ENCODE assay signal across 31 cellular contexts in genomic region chr22:37192741-37193140, GRCh38. TPM values are rescaled to one million over a fixed set of nuclear protein-coding genes. Genes with fewer than 3 reads are reported as not detected.
A peak's percentile ranks its signal among the peaks of the same experiment; 100 is the strongest.
DNase-seq lines count a peak whose midpoint lies in the region; ATAC-seq, FAIRE-seq and TF ChIP-seq lines count a peak whose summit lies in the region.
"Had no signal": no experiment of that assay in that cellular context is flagged by ENCODE, and none has a peak within 500 bp of the region (broad histone marks: within the 10 kb centered on the region; RNA-seq: fewer than 3 reads in every experiment).

No MANE protein-coding gene starts in this region.

- peak overlapping the region; percentile 56 for H2BK120ac ChIP-seq in trophoblast cell (ENCODE audit: insufficient read depth, low read length, poor library complexity)

- H3K9me2 ChIP-seq in PC-3 (replicated peaks; ENCODE audit: low read length): no peaks in the 10 kb centered on the region

- H3K4me2 ChIP-seq in trophoblast cell (ENCODE audit: low read length): no peak overlapping the region
- H3K4me2 ChIP-seq in PC-3 (ENCODE audit: low read length): no peak overlapping the region

- no peak overlapping the region for H4K8ac ChIP-seq in trophoblast cell (ENCODE audit: low read depth, low read length)

- no peak overlapping the region for H3K23ac ChIP-seq in trophoblast cell (ENCODE audit: low read length)

- no peak for ATAC-seq in activated naive CD8-positive, alpha-beta T cell treated with anti-CD3 and anti-CD28 coated beads, Interleukin-2, amount 50 U/mL, for 24 hours
- ATAC-seq in HG02884 (IDR thresholded peaks at IDR 0.05; ENCODE audit: unreplicated experiment) (no peak), PC-3 (no peak)
- ATAC-seq: lower lobe of right lung had no signal

- no peak for TF ChIP-seq CTCF in PC-3 (conservative IDR thresholded peaks at IDR 0.05; ENCODE audit: low read depth, low read length)

- H3K4me1 Mint-ChIP-seq in activated naive CD8-positive, alpha-beta T cell (ENCODE audit: low read depth): peaks cover 55% of the 10 kb centered on the region
- H3K4me1 Mint-ChIP-seq in activated naive CD8-positive, alpha-beta T cell treated with anti-CD3 and anti-CD28 coated beads, Interleukin-2, amount 50 U/mL, for 24 hours: peaks cover 56% of the 10 kb centered on the region

- CTCF ChIA-PET in PC-3 (lab: Charles Lee): no interaction called here

- H3K27ac Mint-ChIP-seq in activated naive CD8-positive, alpha-beta T cell: peak overlapping the region; percentile 84
- no peak overlapping the region for H3K27ac Mint-ChIP-seq in activated naive CD8-positive, alpha-beta T cell treated with anti-CD3 and anti-CD28 coated beads, Interleukin-2, amount 50 U/mL, for 24 hours

- no peaks in the 10 kb centered on the region for H3K9me3 Mint-ChIP-seq in activated naive CD8-positive, alpha-beta T cell (ENCODE audit: low read depth)
- peaks cover 7% of the 10 kb centered on the region for H3K9me3 Mint-ChIP-seq in activated naive CD8-positive, alpha-beta T cell treated with anti-CD3 and anti-CD28 coated beads, Interleukin-2, amount 50 U/mL, for 24 hours

- H2BK12ac ChIP-seq in trophoblast cell (ENCODE audit: low read length): peak overlapping the region; percentile 77

- H3K9me3 ChIP-seq in trophoblast cell (ENCODE audit: insufficient read depth, low read depth, low read length) (peaks cover 1% of the 10 kb centered on the region), PC-3 (ENCODE audit: low read length) (no peaks in the 10 kb centered on the region)
- H3K9me3 ChIP-seq: lower lobe of right lung, right atrium auricular region, SJCRH30, suprapubic skin had no signal

- H3K4me3 ChIP-seq in trophoblast cell (ENCODE audit: low read depth, low read length) (no peak overlapping the region), PC-3 (ENCODE audit: low read length) (no peak overlapping the region)
- H3K4me3 ChIP-seq: lower lobe of right lung, right atrium auricular region, SJCRH30, suprapubic skin had no signal

- H3K14ac ChIP-seq in trophoblast cell (ENCODE audit: low read length): no peak overlapping the region

- no CpG with 5 or more reads among the region's 1 CpG for WGBS in trophoblast cell (ENCODE audit: extremely low coverage, insufficient coverage, insufficient read length)

- DNase-seq in activated naive CD8-positive, alpha-beta T cell treated with anti-CD3 and anti-CD28 coated beads, Interleukin-2, amount 50 U/mL, for 24 hours: no peak
- DNase-seq in trophoblast cell: no peak
- no peak for DNase-seq in COLO668 (lab: John Stamatoyannopoulos, UW; ENCODE audit: unreplicated experiment)
- no peak for DNase-seq in PC-3
- DNase-seq in midbrain (lab: John Stamatoyannopoulos, UW): no peak
- DNase-seq: activated CD4-positive, alpha-beta T cell treated with anti-CD3 and anti-CD28 coated beads, Interleukin-2, amount 50 U/mL, for 48 hours; activated effector memory CD4-positive, alpha-beta T cell treated with anti-CD3 and anti-CD28 coated beads, Interleukin-2, amount 50 U/mL, for 16 hours; COR-L47; DMS53; effector CD8-positive, alpha-beta T cell; kidney glomerular epithelial cell; lower lobe of right lung; NCI-H1105 treated with DMSO at 0.1 percent for 48 hours; NCI-H2029 treated with DMSO at 0.1 percent for 48 hours; NCI-H226; SJCRH30; stimulated activated CD4-positive, alpha-beta T cell treated with anti-CD3 and anti-CD28 coated beads, Interleukin-2, amount 100 ng/mL, for 48 hours had no signal

- H3K79me2 ChIP-seq in trophoblast cell (ENCODE audit: control insufficient read depth, insufficient read depth, low read length, poor library complexity) (peaks cover 12% of the 10 kb centered on the region), PC-3 (ENCODE audit: low read length) (no peaks in the 10 kb centered on the region)

- H2AFZ ChIP-seq in trophoblast cell (ENCODE audit: insufficient read depth, low read length, poor library complexity): no peak overlapping the region
- no peak overlapping the region for H2AFZ ChIP-seq in PC-3 (ENCODE audit: low read length)

- no peak overlapping the region for H3K18ac ChIP-seq in trophoblast cell (ENCODE audit: low read length)

- peaks cover 37% of the 10 kb centered on the region for H3K79me1 ChIP-seq in trophoblast cell (ENCODE audit: low read length)

- no TSS peak for BruUV-seq in PC-3 (replicated peaks; lab: Mats Ljungman, UMichigan)

- H4K12ac ChIP-seq in trophoblast cell (ENCODE audit: low read depth, low read length): no peak overlapping the region

- H3K4me1 ChIP-seq in trophoblast cell (ENCODE audit: control insufficient read depth in 1 of 2, insufficient read depth in 2 of 2, low read length in 2 of 2): peaks cover 28 to 32% of the 10 kb centered on the region in 2 experiments
- H3K4me1 ChIP-seq in PC-3 (ENCODE audit: insufficient read depth, low read length): peaks cover 66% of the 10 kb centered on the region
- H3K4me1 ChIP-seq: SJCRH30 had no signal

- peak overlapping the region; percentile 8 for H4K91ac ChIP-seq in trophoblast cell (ENCODE audit: low read depth, low read length)

- peak; percentile 70 for FAIRE-seq in colon (lab: Jason Lieb, UNC)
- FAIRE-seq: urothelium cell line had no signal

- peaks cover 4% of the 10 kb centered on the region for H3F3A ChIP-seq in PC-3 (ENCODE audit: low read length, unreplicated experiment)

- no peaks in the 10 kb centered on the region for H3K36me3 ChIP-seq in trophoblast cell (ENCODE audit: control insufficient read depth in 1 of 2, insufficient read depth in 2 of 2, low read length in 2 of 2)
- H3K36me3 ChIP-seq in PC-3 (ENCODE audit: low read depth, low read length): no peaks in the 10 kb centered on the region
- H3K36me3 ChIP-seq: lower lobe of right lung, right atrium auricular region, SJCRH30, suprapubic skin had no signal

- peak overlapping the region; percentile 27 for H2BK5ac ChIP-seq in trophoblast cell (ENCODE audit: low read depth, low read length, poor library complexity)

- H3K9ac ChIP-seq in trophoblast cell (ENCODE audit: low read length) (no peak overlapping the region), PC-3 (ENCODE audit: low read length) (no peak overlapping the region)

- no peaks in the 10 kb centered on the region for H4K20me1 ChIP-seq in PC-3 (ENCODE audit: low read length)

- no peaks in the 10 kb centered on the region for H3K27me3 Mint-ChIP-seq in activated naive CD8-positive, alpha-beta T cell
- no peaks in the 10 kb centered on the region for H3K27me3 Mint-ChIP-seq in activated naive CD8-positive, alpha-beta T cell treated with anti-CD3 and anti-CD28 coated beads, Interleukin-2, amount 50 U/mL, for 24 hours
- H3K27me3 Mint-ChIP-seq: brain had no signal

- intact Hi-C loops in PC-3 (cut with micrococcal nuclease): loop anchor here (10.0 kb wide), 1 partner anchor 118 kb away; no protein-coding TSS in a partner anchor

- no peak overlapping the region for H3K4ac ChIP-seq in trophoblast cell (ENCODE audit: low read depth, low read length)

- no peaks in the 10 kb centered on the region for H3K36me3 Mint-ChIP-seq in activated naive CD8-positive, alpha-beta T cell
- peaks cover 7% of the 10 kb centered on the region for H3K36me3 Mint-ChIP-seq in activated naive CD8-positive, alpha-beta T cell treated with anti-CD3 and anti-CD28 coated beads, Interleukin-2, amount 50 U/mL, for 24 hours (ENCODE audit: low read depth)

- H3K27me3 ChIP-seq in trophoblast cell (ENCODE audit: insufficient read depth, low read length) (no peaks in the 10 kb centered on the region), PC-3 (ENCODE audit: low read length) (no peaks in the 10 kb centered on the region)
- H3K27me3 ChIP-seq: right atrium auricular region, SJCRH30, suprapubic skin had no signal

- no peak overlapping the region for H3K4me3 Mint-ChIP-seq in activated naive CD8-positive, alpha-beta T cell
- H3K4me3 Mint-ChIP-seq in activated naive CD8-positive, alpha-beta T cell treated with anti-CD3 and anti-CD28 coated beads, Interleukin-2, amount 50 U/mL, for 24 hours: no peak overlapping the region
- H3K4me3 Mint-ChIP-seq: brain, neural crest cell had no signal

- POLR2A ChIA-PET in PC-3 (lab: Charles Lee; ENCODE audit: unreplicated experiment): no interaction called here

- H3K27ac ChIP-seq in trophoblast cell (ENCODE audit: low read depth, low read length): peak overlapping the region; percentile 48
- H3K27ac ChIP-seq in PC-3 (ENCODE audit: low read length): no peak overlapping the region
- H3K27ac ChIP-seq: lower lobe of right lung, SJCRH30, suprapubic skin had no signal

- peak overlapping the region; percentile 79 for H2AK5ac ChIP-seq in trophoblast cell (ENCODE audit: low read length)

RNA-seq across cellular contexts. Expression of gene C1QTNF6, which starts 4.7 kb away (rescaled TPM):
- 64.9 and 67.2 TPM in 2 replicates for polyA plus RNA-seq in trophoblast cell (2013)
- total RNA-seq in PC-3 (2014; rRNA removed): 3.8 and 5.5 TPM in 2 replicates

RNA-seq across cellular contexts. Expression of gene SSTR3, which starts 19.5 kb away (rescaled TPM):
- not detected in 2 replicates for polyA plus RNA-seq in trophoblast cell (2013)
- 0.55 TPM in 1 of 2 replicates, not detected in the other for total RNA-seq in PC-3 (2014; rRNA removed)
- total RNA-seq: A673, epithelial cell of proximal tubule, G401, H4, HT-29, lower lobe of right lung, MCF 10A, right atrium auricular region, SJCRH30, suprapubic skin had no signal

RNA-seq across cellular contexts. Expression of gene IL2RB, which starts 43.0 kb away (rescaled TPM):
- 6.6 and 6.7 TPM in 2 replicates for polyA plus RNA-seq in trophoblast cell (2013)
- not detected in 2 replicates for total RNA-seq in PC-3 (2014; rRNA removed)
- total RNA-seq: G401, HT-29, MCF 10A had no signal

RNA-seq across cellular contexts. Expression of gene RAC2, which starts 51.3 kb away (rescaled TPM):
- 1.9 and 2.5 TPM in 2 replicates for polyA plus RNA-seq in trophoblast cell (2013)
- total RNA-seq in PC-3 (2014; rRNA removed): 50.5 and 54.5 TPM in 2 replicates
- total RNA-seq: G401, SJCRH30 had no signal
